Comparison of ENCODE assay signal across 1 cellular context in the genomic region with DNA sequence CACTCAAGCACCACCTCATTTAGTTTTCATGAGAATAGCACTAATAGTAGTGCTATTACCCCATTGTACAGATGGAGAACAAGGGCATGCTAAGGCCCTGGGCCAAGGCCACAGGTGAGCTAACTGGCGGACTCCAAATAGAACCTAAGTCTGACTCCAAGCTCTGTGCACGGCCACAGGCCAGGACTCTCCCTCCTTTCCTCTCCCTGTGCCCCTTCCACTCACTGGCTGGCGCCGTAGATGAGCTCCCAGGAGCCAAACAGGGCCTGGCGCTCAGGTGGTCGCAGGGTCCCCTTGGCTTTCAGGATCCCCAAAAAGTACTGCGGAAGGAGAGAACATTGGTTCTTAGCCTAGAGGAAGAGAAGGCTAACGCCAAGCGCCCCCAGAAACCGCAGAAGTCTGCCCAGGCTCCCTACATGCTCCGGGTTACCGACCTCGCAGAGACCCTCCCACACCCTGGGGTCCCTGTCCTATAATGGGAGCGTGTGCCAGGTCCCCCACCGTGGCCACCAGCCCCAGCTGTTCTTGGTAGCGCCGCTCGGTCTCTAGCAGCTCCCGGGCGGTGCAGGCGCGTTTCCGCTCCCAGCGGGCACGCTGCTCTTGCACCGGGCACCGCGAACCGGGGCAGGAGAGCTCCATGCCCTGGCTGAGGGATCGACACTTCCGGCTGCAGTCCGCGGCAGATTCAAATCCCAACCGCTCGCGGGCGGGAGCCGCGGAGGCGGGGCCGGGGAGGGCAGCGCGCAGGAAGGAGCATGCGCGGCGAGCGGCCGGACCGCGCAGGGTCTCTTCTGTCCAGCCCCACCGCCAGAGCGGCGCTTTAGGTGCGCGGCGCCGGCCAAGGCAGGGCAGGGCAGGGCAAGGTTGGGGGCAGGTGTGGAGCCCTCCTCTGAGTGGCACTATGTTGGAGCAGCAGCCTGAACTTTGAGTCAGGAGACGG.
A peak's percentile ranks its signal among the peaks of the same experiment; 100 is the strongest.
TF ChIP-seq lines count a peak whose summit lies in the region.

A gene with protein sequence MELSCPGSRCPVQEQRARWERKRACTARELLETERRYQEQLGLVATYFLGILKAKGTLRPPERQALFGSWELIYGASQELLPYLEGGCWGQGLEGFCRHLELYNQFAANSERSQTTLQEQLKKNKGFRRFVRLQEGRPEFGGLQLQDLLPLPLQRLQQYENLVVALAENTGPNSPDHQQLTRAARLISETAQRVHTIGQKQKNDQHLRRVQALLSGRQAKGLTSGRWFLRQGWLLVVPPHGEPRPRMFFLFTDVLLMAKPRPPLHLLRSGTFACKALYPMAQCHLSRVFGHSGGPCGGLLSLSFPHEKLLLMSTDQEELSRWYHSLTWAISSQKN (minus strand): TSS at position 665 of the 940 bp plus-strand sequence. CDS start 26 bp downstream, at position 639.

TF ChIP-seq in HepG2, 621 proteins besides CTCF, POLR2A, EP300 and RAD21 (continued from another document and continues in another):
- TF ChIP-seq, protein P1, sequence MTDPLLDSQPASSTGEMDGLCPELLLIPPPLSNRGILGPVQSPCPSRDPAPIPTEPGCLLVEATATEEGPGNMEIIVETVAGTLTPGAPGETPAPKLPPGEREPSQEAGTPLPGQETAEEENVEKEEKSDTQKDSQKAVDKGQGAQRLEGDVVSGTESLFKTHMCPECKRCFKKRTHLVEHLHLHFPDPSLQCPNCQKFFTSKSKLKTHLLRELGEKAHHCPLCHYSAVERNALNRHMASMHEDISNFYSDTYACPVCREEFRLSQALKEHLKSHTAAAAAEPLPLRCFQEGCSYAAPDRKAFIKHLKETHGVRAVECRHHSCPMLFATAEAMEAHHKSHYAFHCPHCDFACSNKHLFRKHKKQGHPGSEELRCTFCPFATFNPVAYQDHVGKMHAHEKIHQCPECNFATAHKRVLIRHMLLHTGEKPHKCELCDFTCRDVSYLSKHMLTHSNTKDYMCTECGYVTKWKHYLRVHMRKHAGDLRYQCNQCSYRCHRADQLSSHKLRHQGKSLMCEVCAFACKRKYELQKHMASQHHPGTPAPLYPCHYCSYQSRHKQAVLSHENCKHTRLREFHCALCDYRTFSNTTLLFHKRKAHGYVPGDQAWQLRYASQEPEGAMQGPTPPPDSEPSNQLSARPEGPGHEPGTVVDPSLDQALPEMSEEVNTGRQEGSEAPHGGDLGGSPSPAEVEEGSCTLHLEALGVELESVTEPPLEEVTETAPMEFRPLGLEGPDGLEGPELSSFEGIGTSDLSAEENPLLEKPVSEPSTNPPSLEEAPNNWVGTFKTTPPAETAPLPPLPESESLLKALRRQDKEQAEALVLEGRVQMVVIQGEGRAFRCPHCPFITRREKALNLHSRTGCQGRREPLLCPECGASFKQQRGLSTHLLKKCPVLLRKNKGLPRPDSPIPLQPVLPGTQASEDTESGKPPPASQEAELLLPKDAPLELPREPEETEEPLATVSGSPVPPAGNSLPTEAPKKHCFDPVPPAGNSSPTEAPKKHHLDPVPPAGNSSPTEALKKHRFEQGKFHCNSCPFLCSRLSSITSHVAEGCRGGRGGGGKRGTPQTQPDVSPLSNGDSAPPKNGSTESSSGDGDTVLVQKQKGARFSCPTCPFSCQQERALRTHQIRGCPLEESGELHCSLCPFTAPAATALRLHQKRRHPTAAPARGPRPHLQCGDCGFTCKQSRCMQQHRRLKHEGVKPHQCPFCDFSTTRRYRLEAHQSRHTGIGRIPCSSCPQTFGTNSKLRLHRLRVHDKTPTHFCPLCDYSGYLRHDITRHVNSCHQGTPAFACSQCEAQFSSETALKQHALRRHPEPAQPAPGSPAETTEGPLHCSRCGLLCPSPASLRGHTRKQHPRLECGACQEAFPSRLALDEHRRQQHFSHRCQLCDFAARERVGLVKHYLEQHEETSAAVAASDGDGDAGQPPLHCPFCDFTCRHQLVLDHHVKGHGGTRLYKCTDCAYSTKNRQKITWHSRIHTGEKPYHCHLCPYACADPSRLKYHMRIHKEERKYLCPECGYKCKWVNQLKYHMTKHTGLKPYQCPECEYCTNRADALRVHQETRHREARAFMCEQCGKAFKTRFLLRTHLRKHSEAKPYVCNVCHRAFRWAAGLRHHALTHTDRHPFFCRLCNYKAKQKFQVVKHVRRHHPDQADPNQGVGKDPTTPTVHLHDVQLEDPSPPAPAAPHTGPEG (CRISPR knock-in tag; IDR thresholded peaks at IDR 0.05) = 0 out of 2 replicates have a peak, but pooled peaks have one; percentile 54
- TF ChIP-seq, protein P2, sequence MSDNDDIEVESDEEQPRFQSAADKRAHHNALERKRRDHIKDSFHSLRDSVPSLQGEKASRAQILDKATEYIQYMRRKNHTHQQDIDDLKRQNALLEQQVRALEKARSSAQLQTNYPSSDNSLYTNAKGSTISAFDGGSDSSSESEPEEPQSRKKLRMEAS (IDR thresholded peaks at IDR 0.05) = peak; percentile 95
- TF ChIP-seq, protein P3, sequence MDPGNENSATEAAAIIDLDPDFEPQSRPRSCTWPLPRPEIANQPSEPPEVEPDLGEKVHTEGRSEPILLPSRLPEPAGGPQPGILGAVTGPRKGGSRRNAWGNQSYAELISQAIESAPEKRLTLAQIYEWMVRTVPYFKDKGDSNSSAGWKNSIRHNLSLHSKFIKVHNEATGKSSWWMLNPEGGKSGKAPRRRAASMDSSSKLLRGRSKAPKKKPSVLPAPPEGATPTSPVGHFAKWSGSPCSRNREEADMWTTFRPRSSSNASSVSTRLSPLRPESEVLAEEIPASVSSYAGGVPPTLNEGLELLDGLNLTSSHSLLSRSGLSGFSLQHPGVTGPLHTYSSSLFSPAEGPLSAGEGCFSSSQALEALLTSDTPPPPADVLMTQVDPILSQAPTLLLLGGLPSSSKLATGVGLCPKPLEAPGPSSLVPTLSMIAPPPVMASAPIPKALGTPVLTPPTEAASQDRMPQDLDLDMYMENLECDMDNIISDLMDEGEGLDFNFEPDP (CRISPR knock-in tag; conservative IDR thresholded peaks at IDR 0.05) = no peak
- no peak; the same call in 1 of the 2 replicates for TF ChIP-seq ZNF333 (CRISPR knock-in tag; IDR thresholded peaks at IDR 0.05; ENCODE audit: borderline replicate concordance)
- no peak for TF ChIP-seq SOX6 (IDR thresholded peaks at IDR 0.05)
- TF ChIP-seq SOX6 (CRISPR knock-in tag; IDR thresholded peaks at IDR 0.05) = peak; percentile 54
- TF ChIP-seq, protein P4, sequence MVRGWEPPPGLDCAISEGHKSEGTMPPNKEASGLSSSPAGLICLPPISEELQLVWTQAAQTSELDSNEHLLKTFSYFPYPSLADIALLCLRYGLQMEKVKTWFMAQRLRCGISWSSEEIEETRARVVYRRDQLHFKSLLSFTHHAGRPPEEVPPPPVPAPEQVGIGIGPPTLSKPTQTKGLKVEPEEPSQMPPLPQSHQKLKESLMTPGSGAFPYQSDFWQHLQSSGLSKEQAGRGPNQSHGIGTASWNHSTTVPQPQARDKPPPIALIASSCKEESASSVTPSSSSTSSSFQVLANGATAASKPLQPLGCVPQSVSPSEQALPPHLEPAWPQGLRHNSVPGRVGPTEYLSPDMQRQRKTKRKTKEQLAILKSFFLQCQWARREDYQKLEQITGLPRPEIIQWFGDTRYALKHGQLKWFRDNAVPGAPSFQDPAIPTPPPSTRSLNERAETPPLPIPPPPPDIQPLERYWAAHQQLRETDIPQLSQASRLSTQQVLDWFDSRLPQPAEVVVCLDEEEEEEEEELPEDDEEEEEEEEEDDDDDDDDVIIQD (CRISPR knock-in tag; IDR thresholded peaks at IDR 0.05; ENCODE audit: low read depth) = peak; percentile 32; the same call in 1 of the 2 replicates
- TF ChIP-seq, protein P5, sequence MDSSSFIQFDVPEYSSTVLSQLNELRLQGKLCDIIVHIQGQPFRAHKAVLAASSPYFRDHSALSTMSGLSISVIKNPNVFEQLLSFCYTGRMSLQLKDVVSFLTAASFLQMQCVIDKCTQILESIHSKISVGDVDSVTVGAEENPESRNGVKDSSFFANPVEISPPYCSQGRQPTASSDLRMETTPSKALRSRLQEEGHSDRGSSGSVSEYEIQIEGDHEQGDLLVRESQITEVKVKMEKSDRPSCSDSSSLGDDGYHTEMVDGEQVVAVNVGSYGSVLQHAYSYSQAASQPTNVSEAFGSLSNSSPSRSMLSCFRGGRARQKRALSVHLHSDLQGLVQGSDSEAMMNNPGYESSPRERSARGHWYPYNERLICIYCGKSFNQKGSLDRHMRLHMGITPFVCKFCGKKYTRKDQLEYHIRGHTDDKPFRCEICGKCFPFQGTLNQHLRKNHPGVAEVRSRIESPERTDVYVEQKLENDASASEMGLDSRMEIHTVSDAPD (CRISPR knock-in tag; IDR thresholded peaks at IDR 0.05) = peak; percentile 26; the same call in 1 of the 2 replicates
- peak; percentile 78 for TF ChIP-seq SPEN (CRISPR knock-in tag; IDR thresholded peaks at IDR 0.05; ENCODE audit: low read depth)
- TF ChIP-seq, protein P6, sequence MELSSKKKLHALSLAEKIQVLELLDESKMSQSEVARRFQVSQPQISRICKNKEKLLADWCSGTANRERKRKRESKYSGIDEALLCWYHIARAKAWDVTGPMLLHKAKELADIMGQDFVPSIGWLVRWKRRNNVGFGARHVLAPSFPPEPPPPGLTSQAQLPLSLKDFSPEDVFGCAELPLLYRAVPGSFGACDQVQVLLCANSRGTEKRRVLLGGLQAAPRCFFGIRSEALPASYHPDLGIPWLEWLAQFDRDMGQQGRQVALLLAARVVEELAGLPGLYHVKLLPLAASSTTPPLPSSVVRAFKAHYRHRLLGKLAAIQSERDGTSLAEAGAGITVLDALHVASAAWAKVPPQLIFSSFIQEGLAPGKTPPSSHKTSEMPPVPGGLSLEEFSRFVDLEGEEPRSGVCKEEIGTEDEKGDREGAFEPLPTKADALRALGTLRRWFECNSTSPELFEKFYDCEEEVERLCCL (CRISPR knock-in tag; IDR thresholded peaks at IDR 0.05; ENCODE audit: borderline replicate concordance) = no peak
- TF ChIP-seq HNRNPL (IDR thresholded peaks at IDR 0.05; ENCODE audit: low read depth, low read length) = peak; percentile 91
- TF ChIP-seq SRSF1 (optimal IDR thresholded peaks at IDR 0.05; ENCODE audit: low read depth, low read length) = no peak
- no peak for TF ChIP-seq ZNF484 (CRISPR knock-in tag; IDR thresholded peaks at IDR 0.05; ENCODE audit: borderline replicate concordance, low read depth)
- 0 out of 2 replicates have a peak, but pooled peaks have one; percentile 58 for TF ChIP-seq BRCA1 (CRISPR knock-in tag; IDR thresholded peaks at IDR 0.05)
- no peak for TF ChIP-seq SCMH1 (CRISPR knock-in tag; IDR thresholded peaks at IDR 0.05; ENCODE audit: borderline replicate concordance)
- peak; percentile 75; the same call in 1 of the 2 replicates for TF ChIP-seq POGZ (CRISPR knock-in tag; IDR thresholded peaks at IDR 0.05)
- TF ChIP-seq HHEX (CRISPR knock-in tag; IDR thresholded peaks at IDR 0.05) = no peak
- TF ChIP-seq, protein P7, sequence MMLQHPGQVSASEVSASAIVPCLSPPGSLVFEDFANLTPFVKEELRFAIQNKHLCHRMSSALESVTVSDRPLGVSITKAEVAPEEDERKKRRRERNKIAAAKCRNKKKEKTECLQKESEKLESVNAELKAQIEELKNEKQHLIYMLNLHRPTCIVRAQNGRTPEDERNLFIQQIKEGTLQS (CRISPR knock-in tag; IDR thresholded peaks at IDR 0.05) = peak; percentile 5; the same call in 1 of the 2 replicates
- no peak for TF ChIP-seq PHB2 (IDR thresholded peaks at IDR 0.05; ENCODE audit: partially characterized antibody)
- no peak for TF ChIP-seq ZNF282 (IDR thresholded peaks at IDR 0.05; ENCODE audit: partially characterized antibody)
- TF ChIP-seq, protein P8, sequence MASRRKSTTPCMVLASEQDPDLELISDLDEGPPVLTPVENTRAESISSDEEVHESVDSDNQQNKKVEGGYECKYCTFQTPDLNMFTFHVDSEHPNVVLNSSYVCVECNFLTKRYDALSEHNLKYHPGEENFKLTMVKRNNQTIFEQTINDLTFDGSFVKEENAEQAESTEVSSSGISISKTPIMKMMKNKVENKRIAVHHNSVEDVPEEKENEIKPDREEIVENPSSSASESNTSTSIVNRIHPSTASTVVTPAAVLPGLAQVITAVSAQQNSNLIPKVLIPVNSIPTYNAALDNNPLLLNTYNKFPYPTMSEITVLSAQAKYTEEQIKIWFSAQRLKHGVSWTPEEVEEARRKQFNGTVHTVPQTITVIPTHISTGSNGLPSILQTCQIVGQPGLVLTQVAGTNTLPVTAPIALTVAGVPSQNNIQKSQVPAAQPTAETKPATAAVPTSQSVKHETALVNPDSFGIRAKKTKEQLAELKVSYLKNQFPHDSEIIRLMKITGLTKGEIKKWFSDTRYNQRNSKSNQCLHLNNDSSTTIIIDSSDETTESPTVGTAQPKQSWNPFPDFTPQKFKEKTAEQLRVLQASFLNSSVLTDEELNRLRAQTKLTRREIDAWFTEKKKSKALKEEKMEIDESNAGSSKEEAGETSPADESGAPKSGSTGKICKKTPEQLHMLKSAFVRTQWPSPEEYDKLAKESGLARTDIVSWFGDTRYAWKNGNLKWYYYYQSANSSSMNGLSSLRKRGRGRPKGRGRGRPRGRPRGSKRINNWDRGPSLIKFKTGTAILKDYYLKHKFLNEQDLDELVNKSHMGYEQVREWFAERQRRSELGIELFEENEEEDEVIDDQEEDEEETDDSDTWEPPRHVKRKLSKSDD (CRISPR knock-in tag; IDR thresholded peaks at IDR 0.05; ENCODE audit: low read depth) = peak; percentile 80; the same call in 1 of the 2 replicates
- TF ChIP-seq GATAD2A (CRISPR knock-in tag; IDR thresholded peaks at IDR 0.05) = peak; percentile 52
- TF ChIP-seq GABPA (IDR thresholded peaks at IDR 0.05; ENCODE audit: low read depth, low read length) = no peak
- TF ChIP-seq GABPA (CRISPR knock-in tag; IDR thresholded peaks at IDR 0.05; ENCODE audit: low read depth) = peak; percentile 88
- TF ChIP-seq, protein P9, sequence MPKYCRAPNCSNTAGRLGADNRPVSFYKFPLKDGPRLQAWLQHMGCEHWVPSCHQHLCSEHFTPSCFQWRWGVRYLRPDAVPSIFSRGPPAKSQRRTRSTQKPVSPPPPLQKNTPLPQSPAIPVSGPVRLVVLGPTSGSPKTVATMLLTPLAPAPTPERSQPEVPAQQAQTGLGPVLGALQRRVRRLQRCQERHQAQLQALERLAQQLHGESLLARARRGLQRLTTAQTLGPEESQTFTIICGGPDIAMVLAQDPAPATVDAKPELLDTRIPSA (CRISPR knock-in tag; IDR thresholded peaks at IDR 0.05; ENCODE audit: borderline replicate concordance) = peak; percentile 85
- TF ChIP-seq ZFX (CRISPR knock-in tag; IDR thresholded peaks at IDR 0.05; ENCODE audit: low read depth) = peak; percentile 63
- TF ChIP-seq ZNF354B (CRISPR knock-in tag; IDR thresholded peaks at IDR 0.05) = no peak
- TF ChIP-seq ZSCAN30 (CRISPR knock-in tag; IDR thresholded peaks at IDR 0.05) = no peak
- no peak for TF ChIP-seq CCAR2 (optimal IDR thresholded peaks at IDR 0.05; ENCODE audit: low read depth, low read length)
- TF ChIP-seq PAWR (CRISPR knock-in tag; IDR thresholded peaks at IDR 0.05; ENCODE audit: borderline replicate concordance) = peak; percentile 51; the same call in 1 of the 2 replicates
- TF ChIP-seq ZNF367 (CRISPR knock-in tag; IDR thresholded peaks at IDR 0.05; ENCODE audit: borderline replicate concordance) = 0 out of 2 replicates have a peak, but pooled peaks have one; percentile 26
- no peak for TF ChIP-seq TCF7L2 (IDR thresholded peaks at IDR 0.05; ENCODE audit: low read depth, low read length)
- no peak for TF ChIP-seq ZNF569 (CRISPR knock-in tag; IDR thresholded peaks at IDR 0.05; ENCODE audit: borderline replicate concordance)
- peak; percentile 48; the same call in 1 of the 2 replicates for TF ChIP-seq ZNF543 (CRISPR knock-in tag; IDR thresholded peaks at IDR 0.05)
- peak; percentile 34 for TF ChIP-seq PHF5A (CRISPR knock-in tag; IDR thresholded peaks at IDR 0.05; ENCODE audit: low read depth, unreplicated experiment)
- TF ChIP-seq YY1 (IDR thresholded peaks at IDR 0.05; ENCODE audit: insufficient read depth, insufficient replicate concordance, low read depth, low read length) = peak; percentile 69
- no peak; the same call in 1 of the 2 replicates for TF ChIP-seq TBP (CRISPR knock-in tag; IDR thresholded peaks at IDR 0.05)
- TF ChIP-seq ZFY (CRISPR knock-in tag; IDR thresholded peaks at IDR 0.05) = peak; percentile 67
- peak; percentile 50; the same call in 1 of the 2 replicates for TF ChIP-seq PPARG (CRISPR knock-in tag; conservative IDR thresholded peaks at IDR 0.05)
- TF ChIP-seq ZMYM2 (CRISPR knock-in tag; IDR thresholded peaks at IDR 0.05) = peak; percentile 45; the same call in 1 of the 2 replicates
- no peak for TF ChIP-seq ZNF224 (CRISPR knock-in tag; IDR thresholded peaks at IDR 0.05)
- TF ChIP-seq EHMT2 (IDR thresholded peaks at IDR 0.05; ENCODE audit: borderline replicate concordance, low read depth, low read length) = no peak
